Comparison of ENCODE assay signal across 1 cellular context in genomic region chr5:127517110-127517479, GRCh38.
TF ChIP-seq lines count a peak whose summit lies in the region.

No MANE protein-coding gene starts in this region.

TF ChIP-seq in HepG2, 621 proteins besides CTCF, POLR2A, EP300 and RAD21 (continued from another document and continues in another):
- TF ChIP-seq, protein P1, sequence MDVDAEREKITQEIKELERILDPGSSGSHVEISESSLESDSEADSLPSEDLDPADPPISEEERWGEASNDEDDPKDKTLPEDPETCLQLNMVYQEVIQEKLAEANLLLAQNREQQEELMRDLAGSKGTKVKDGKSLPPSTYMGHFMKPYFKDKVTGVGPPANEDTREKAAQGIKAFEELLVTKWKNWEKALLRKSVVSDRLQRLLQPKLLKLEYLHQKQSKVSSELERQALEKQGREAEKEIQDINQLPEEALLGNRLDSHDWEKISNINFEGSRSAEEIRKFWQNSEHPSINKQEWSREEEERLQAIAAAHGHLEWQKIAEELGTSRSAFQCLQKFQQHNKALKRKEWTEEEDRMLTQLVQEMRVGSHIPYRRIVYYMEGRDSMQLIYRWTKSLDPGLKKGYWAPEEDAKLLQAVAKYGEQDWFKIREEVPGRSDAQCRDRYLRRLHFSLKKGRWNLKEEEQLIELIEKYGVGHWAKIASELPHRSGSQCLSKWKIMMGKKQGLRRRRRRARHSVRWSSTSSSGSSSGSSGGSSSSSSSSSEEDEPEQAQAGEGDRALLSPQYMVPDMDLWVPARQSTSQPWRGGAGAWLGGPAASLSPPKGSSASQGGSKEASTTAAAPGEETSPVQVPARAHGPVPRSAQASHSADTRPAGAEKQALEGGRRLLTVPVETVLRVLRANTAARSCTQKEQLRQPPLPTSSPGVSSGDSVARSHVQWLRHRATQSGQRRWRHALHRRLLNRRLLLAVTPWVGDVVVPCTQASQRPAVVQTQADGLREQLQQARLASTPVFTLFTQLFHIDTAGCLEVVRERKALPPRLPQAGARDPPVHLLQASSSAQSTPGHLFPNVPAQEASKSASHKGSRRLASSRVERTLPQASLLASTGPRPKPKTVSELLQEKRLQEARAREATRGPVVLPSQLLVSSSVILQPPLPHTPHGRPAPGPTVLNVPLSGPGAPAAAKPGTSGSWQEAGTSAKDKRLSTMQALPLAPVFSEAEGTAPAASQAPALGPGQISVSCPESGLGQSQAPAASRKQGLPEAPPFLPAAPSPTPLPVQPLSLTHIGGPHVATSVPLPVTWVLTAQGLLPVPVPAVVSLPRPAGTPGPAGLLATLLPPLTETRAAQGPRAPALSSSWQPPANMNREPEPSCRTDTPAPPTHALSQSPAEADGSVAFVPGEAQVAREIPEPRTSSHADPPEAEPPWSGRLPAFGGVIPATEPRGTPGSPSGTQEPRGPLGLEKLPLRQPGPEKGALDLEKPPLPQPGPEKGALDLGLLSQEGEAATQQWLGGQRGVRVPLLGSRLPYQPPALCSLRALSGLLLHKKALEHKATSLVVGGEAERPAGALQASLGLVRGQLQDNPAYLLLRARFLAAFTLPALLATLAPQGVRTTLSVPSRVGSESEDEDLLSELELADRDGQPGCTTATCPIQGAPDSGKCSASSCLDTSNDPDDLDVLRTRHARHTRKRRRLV (CRISPR knock-in tag; IDR thresholded peaks at IDR 0.05) = no peak
- TF ChIP-seq NR1H2 (CRISPR knock-in tag; IDR thresholded peaks at IDR 0.05; ENCODE audit: borderline replicate concordance, low read depth) = no peak
- peak; percentile 0; the same call in 1 of the 2 replicates for TF ChIP-seq PHF20 (CRISPR knock-in tag; IDR thresholded peaks at IDR 0.05)
- TF ChIP-seq KDM1A (CRISPR knock-in tag; IDR thresholded peaks at IDR 0.05) = peak; percentile 63; the same call in 1 of the 2 replicates
- TF ChIP-seq, protein P2, sequence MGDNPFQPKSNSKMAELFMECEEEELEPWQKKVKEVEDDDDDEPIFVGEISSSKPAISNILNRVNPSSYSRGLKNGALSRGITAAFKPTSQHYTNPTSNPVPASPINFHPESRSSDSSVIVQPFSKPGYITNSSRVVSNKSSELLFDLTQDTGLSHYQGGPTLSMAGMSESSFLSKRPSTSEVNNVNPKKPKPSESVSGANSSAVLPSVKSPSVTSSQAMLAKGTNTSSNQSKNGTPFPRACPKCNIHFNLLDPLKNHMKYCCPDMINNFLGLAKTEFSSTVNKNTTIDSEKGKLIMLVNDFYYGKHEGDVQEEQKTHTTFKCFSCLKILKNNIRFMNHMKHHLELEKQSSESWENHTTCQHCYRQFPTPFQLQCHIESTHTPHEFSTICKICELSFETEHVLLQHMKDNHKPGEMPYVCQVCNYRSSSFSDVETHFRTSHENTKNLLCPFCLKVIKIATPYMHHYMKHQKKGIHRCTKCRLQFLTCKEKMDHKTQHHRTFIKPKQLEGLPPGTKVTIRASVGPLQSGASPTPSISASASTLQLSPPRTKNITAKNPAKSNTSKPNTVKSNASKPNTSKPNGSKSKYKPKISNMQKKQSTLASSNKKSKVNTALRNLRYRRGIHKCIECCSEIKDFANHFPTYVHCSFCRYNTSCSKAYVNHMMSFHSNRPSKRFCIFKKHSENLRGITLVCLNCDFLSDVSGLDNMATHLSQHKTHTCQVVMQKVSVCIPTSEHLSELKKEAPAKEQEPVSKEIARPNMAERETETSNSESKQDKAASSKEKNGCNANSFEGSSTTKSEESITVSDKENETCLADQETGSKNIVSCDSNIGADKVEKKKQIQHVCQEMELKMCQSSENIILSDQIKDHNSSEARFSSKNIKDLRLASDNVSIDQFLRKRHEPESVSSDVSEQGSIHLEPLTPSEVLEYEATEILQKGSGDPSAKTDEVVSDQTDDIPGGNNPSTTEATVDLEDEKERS (CRISPR knock-in tag; IDR thresholded peaks at IDR 0.05) = peak; percentile 4; the same call in 1 of the 2 replicates
- no peak for TF ChIP-seq ZNF703 (CRISPR knock-in tag; IDR thresholded peaks at IDR 0.05; ENCODE audit: borderline replicate concordance)
- TF ChIP-seq KLF12 (CRISPR knock-in tag; IDR thresholded peaks at IDR 0.05; ENCODE audit: borderline replicate concordance) = no peak
- TF ChIP-seq ZMYM3 (CRISPR knock-in tag; IDR thresholded peaks at IDR 0.05) = peak; percentile 66; the same call in 1 of the 2 replicates
- TF ChIP-seq HNF1A (IDR thresholded peaks at IDR 0.05; ENCODE audit: low read depth) = no peak
- TF ChIP-seq HNF1A (CRISPR knock-in tag; IDR thresholded peaks at IDR 0.05; ENCODE audit: borderline replicate concordance) = 0 out of 2 replicates have a peak, but pooled peaks have one; percentile 6
- no peak for TF ChIP-seq ISX (CRISPR knock-in tag; conservative IDR thresholded peaks at IDR 0.05)
- no peak for TF ChIP-seq ELF4 (CRISPR knock-in tag; IDR thresholded peaks at IDR 0.05; ENCODE audit: borderline replicate concordance)
- no peak for TF ChIP-seq JUNB (CRISPR knock-in tag; IDR thresholded peaks at IDR 0.05; ENCODE audit: borderline replicate concordance)
- TF ChIP-seq ZNF441 (CRISPR knock-in tag; IDR thresholded peaks at IDR 0.05; ENCODE audit: borderline replicate concordance) = no peak
- TF ChIP-seq HMG20A (CRISPR knock-in tag; IDR thresholded peaks at IDR 0.05; ENCODE audit: borderline replicate concordance) = 0 out of 2 replicates have a peak, but pooled peaks have one; percentile 18
- 0 out of 2 replicates have a peak, but pooled peaks have one; percentile 20 for TF ChIP-seq HNF4A (CRISPR knock-in tag; IDR thresholded peaks at IDR 0.05)
- TF ChIP-seq ATF5 (CRISPR knock-in tag; IDR thresholded peaks at IDR 0.05; ENCODE audit: low read depth) = no peak
- no peak for TF ChIP-seq ZNF251 (CRISPR knock-in tag; IDR thresholded peaks at IDR 0.05)
- TF ChIP-seq SP1 (IDR thresholded peaks at IDR 0.05) = no peak
- no peak for TF ChIP-seq SP1 (CRISPR knock-in tag; IDR thresholded peaks at IDR 0.05)
- TF ChIP-seq MXI1 (IDR thresholded peaks at IDR 0.05; ENCODE audit: borderline replicate concordance, low read depth, low read length) = no peak
- TF ChIP-seq ZNF432 (CRISPR knock-in tag; IDR thresholded peaks at IDR 0.05; ENCODE audit: borderline replicate concordance) = no peak
- no peak for TF ChIP-seq TSC22D2 (CRISPR knock-in tag; IDR thresholded peaks at IDR 0.05; ENCODE audit: borderline replicate concordance)
- no peak for TF ChIP-seq MZF1 (CRISPR knock-in tag; IDR thresholded peaks at IDR 0.05; ENCODE audit: borderline replicate concordance)
- TF ChIP-seq ZNF747 (CRISPR knock-in tag; IDR thresholded peaks at IDR 0.05; ENCODE audit: borderline replicate concordance) = 0 out of 2 replicates have a peak, but pooled peaks have one; percentile 5
- no peak for TF ChIP-seq SAFB2 (CRISPR knock-in tag; IDR thresholded peaks at IDR 0.05; ENCODE audit: borderline replicate concordance, low read depth)
- no peak for TF ChIP-seq ZBTB39 (CRISPR knock-in tag; IDR thresholded peaks at IDR 0.05)
- TF ChIP-seq ZNF75D (CRISPR knock-in tag; IDR thresholded peaks at IDR 0.05; ENCODE audit: borderline replicate concordance) = no peak
- TF ChIP-seq ONECUT2 (CRISPR knock-in tag; IDR thresholded peaks at IDR 0.05) = no peak
- peak; percentile 3; the same call in 1 of the 2 replicates for TF ChIP-seq ZNF274 (CRISPR knock-in tag; IDR thresholded peaks at IDR 0.05)
- no peak for TF ChIP-seq SETDB1 (CRISPR knock-in tag; IDR thresholded peaks at IDR 0.05; ENCODE audit: borderline replicate concordance)
- 0 out of 2 replicates have a peak, but pooled peaks have one; percentile 47 for TF ChIP-seq ZNF615 (CRISPR knock-in tag; IDR thresholded peaks at IDR 0.05; ENCODE audit: borderline replicate concordance)
- no peak for TF ChIP-seq YEATS2 (CRISPR knock-in tag; IDR thresholded peaks at IDR 0.05; ENCODE audit: borderline replicate concordance)
- TF ChIP-seq ZNF776 (CRISPR knock-in tag; IDR thresholded peaks at IDR 0.05) = no peak
- TF ChIP-seq MXD4 (CRISPR knock-in tag; IDR thresholded peaks at IDR 0.05) = 0 out of 2 replicates have a peak, but pooled peaks have one; percentile 5
- TF ChIP-seq, protein P3, sequence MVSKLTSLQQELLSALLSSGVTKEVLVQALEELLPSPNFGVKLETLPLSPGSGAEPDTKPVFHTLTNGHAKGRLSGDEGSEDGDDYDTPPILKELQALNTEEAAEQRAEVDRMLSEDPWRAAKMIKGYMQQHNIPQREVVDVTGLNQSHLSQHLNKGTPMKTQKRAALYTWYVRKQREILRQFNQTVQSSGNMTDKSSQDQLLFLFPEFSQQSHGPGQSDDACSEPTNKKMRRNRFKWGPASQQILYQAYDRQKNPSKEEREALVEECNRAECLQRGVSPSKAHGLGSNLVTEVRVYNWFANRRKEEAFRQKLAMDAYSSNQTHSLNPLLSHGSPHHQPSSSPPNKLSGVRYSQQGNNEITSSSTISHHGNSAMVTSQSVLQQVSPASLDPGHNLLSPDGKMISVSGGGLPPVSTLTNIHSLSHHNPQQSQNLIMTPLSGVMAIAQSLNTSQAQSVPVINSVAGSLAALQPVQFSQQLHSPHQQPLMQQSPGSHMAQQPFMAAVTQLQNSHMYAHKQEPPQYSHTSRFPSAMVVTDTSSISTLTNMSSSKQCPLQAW (CRISPR knock-in tag; IDR thresholded peaks at IDR 0.05) = peak; percentile 44; the same call in 1 of the 2 replicates
- TF ChIP-seq ESRRA (CRISPR knock-in tag; IDR thresholded peaks at IDR 0.05; ENCODE audit: low read depth) = peak; percentile 76
- no peak for TF ChIP-seq NCOA1 (CRISPR knock-in tag; IDR thresholded peaks at IDR 0.05)
- TF ChIP-seq KLF16 (CRISPR knock-in tag; IDR thresholded peaks at IDR 0.05) = no peak
- no peak for TF ChIP-seq PITX1 (CRISPR knock-in tag; IDR thresholded peaks at IDR 0.05)
- TF ChIP-seq ZFP36L1 (CRISPR knock-in tag; IDR thresholded peaks at IDR 0.05) = peak; percentile 7; the same call in 1 of the 2 replicates
- no peak for TF ChIP-seq POLR2AphosphoS5 (IDR thresholded peaks at IDR 0.05; ENCODE audit: low read depth, low read length)
- TF ChIP-seq SMC3 (IDR thresholded peaks at IDR 0.05; ENCODE audit: low read length) = no peak
- TF ChIP-seq ZNF746 (CRISPR knock-in tag; IDR thresholded peaks at IDR 0.05) = no peak
- peak; percentile 100 for TF ChIP-seq RBAK (CRISPR knock-in tag; IDR thresholded peaks at IDR 0.05)
- no peak for TF ChIP-seq MTF1 (CRISPR knock-in tag; IDR thresholded peaks at IDR 0.05)
- no peak for TF ChIP-seq CBX1 (IDR thresholded peaks at IDR 0.05; ENCODE audit: low read depth)
- no peak for TF ChIP-seq ZFX (CRISPR knock-in tag; IDR thresholded peaks at IDR 0.05; ENCODE audit: low read depth)
